In genomic region chr22:23163665-23164064, GRCh38 we compare ENCODE assay signal across 11 cellular contexts. TPM values are rescaled to one million over a fixed set of nuclear protein-coding genes. Genes with fewer than 3 reads are reported as not detected.
DNase-seq lines count a peak whose midpoint lies in the region; ATAC-seq and TF ChIP-seq lines count a peak whose summit lies in the region.
"Had no signal": no experiment of that assay in that cellular context is flagged by ENCODE, and none has a peak within 500 bp of the region (broad histone marks: within the 10 kb centered on the region; RNA-seq: fewer than 3 reads in every experiment).

No MANE protein-coding gene starts in this region.

- H3K36me3 ChIP-seq in H7 (replicated peaks; ENCODE audit: control insufficient read depth, insufficient read depth, low read length) (no peaks in the 10 kb centered on the region), ovary (no peaks in the 10 kb centered on the region)

- intact Hi-C loops in ovary (cut with DNase I), result no loop called here

- no peak overlapping the region for H3K4me3 ChIP-seq in H7 (ENCODE audit: insufficient read depth, low read depth, low read length)
- no peak overlapping the region for H3K4me3 ChIP-seq in ovary
- H3K4me3 ChIP-seq: suprapubic skin had no signal

- TF ChIP-seq POLR2A in ovary (IDR thresholded peaks at IDR 0.05), result no peak

- H3K27ac ChIP-seq in cingulate gyrus (ENCODE audit: low read depth, low read length) (peak overlapping the region; percentile 34), ovary (peak overlapping the region in 1 of 2 donors; percentile 61)
- H3K27ac ChIP-seq: suprapubic skin had no signal

- no peak for TF ChIP-seq CTCF in ovary (IDR thresholded peaks at IDR 0.05)

- DNase-seq in H7, result peak; percentile 12
- peak; percentile 70 to 89 (median 78) for DNase-seq in ovary
- DNase-seq in activated T-cell treated with anti-CD3 and anti-CD28 coated beads for 4 hours, result no peak
- DNase-seq in T-helper 1 cell, result no peak
- DNase-seq: CD4-positive, CD25-positive, alpha-beta regulatory T cell; dermis blood vessel endothelial cell; natural killer cell had no signal

- TF ChIP-seq EP300 in ovary (IDR thresholded peaks at IDR 0.05), result no peak

- peaks cover 9% of the 10 kb centered on the region for H3K4me1 ChIP-seq in ovary (ENCODE audit: insufficient read depth)

- H3K9me3 ChIP-seq in ovary, result no peaks in the 10 kb centered on the region
- H3K9me3 ChIP-seq: suprapubic skin had no signal

- no peak for ATAC-seq in GM21367 (IDR thresholded peaks at IDR 0.05; ENCODE audit: unreplicated experiment)
- ATAC-seq: natural killer cell had no signal

- H3K27me3 ChIP-seq in H7 (ENCODE audit: control insufficient read depth, insufficient read depth, low read length) (no peaks in the 10 kb centered on the region), ovary (no peaks in the 10 kb centered on the region)
- H3K27me3 ChIP-seq: suprapubic skin had no signal

- WGBS in ovary, 3 donors, result 15 to 39% (median 30%) methylated on average over 8 of the region's 8 CpGs

RNA-seq across cellular contexts. Expression of gene BCR, which starts 16.6 kb away (rescaled TPM):
- total RNA-seq in H7 (2014; rRNA removed; shearing (Covaris generic)), result 84.7 and 89.1 TPM in 2 replicates
- total RNA-seq in ovary, result 10 to 100 TPM; 21.8 to 44.6 (median 38.3) TPM
- polyA plus RNA-seq in ovary, result 10 to 100 TPM in 1 of 2 donors, 1 to 10 TPM in 1; 7.1 to 17.2 TPM

RNA-seq across cellular contexts. Expression of gene RAB36, which starts 18.4 kb away (rescaled TPM):
- 0.81 and 1.7 TPM in 2 replicates for total RNA-seq in H7 (2014; rRNA removed; shearing (Covaris generic))
- 10 to 100 TPM in 3 of 7 donors, 1 to 10 TPM in 4; 3.9 to 18.7 (median 9.0) TPM for total RNA-seq in ovary
- polyA plus RNA-seq in ovary, result 1 to 10 TPM; 4.0 to 5.1 TPM
- total RNA-seq: activated T-helper 2 cell treated with anti-CD3 and anti-CD28 coated beads, Interferon-gamma antibody, Interleukin-2, Interleukin-4, amounts not matched to agents 10 μg/mL and 5 μg/mL and 100 μg/mL, durations not matched to agents 14 hours and 24 hours and 36 hours had no signal

RNA-seq across cellular contexts. Expression of gene RSPH14, which starts 21.9 kb away (rescaled TPM):
- not detected in 2 replicates for total RNA-seq in H7 (2014; rRNA removed; shearing (Covaris generic))
- 1 to 10 TPM; 1.4 to 4.6 (median 3.2) TPM for total RNA-seq in ovary
- polyA plus RNA-seq in ovary, result 1 to 10 TPM; 1.4 to 2.0 TPM
- total RNA-seq: activated T-helper 2 cell treated with anti-CD3 and anti-CD28 coated beads, Interferon-gamma antibody, Interleukin-2, Interleukin-4, amounts not matched to agents 10 μg/mL and 5 μg/mL and 100 μg/mL, durations not matched to agents 14 hours and 24 hours and 36 hours; CD4-positive, CD25-positive, alpha-beta regulatory T cell had no signal

Comparison
In these comparisons a context has a peak if more than half of its experiments do, and no peak if none do; other contexts are left out.
1. DNase-seq: peak in H7 (single experiment) and ovary (5 of 5); none in activated T-cell treated with anti-CD3 and anti-CD28 coated beads for 4 hours (single experiment) and T-helper 1 cell (0 of 5).